In the genomic region with DNA sequence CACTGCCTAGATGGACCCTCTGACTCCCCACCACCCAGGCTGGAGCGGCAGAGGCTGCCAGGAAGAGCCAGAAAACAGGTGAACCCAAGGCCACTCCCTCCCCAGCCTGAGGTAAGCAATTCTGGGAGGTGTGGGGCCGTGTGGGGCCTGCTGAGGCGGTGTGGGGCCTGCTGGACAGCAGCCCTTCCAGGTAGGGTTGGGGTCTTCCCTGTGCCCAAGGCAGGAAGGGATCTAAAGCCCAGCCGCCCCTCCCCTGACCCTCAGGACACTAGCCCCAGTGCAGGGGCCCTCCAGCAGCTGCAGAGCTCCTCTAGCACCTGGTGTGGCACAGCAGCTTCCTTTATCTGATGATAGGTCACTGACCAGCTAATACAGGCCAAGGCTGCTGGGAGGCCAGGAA, we compare ENCODE assay signal across 17 cellular contexts.
DNase-seq lines count a peak whose midpoint lies in the region; ATAC-seq, FAIRE-seq and TF ChIP-seq lines count a peak whose summit lies in the region.
"Had no signal": no experiment of that assay in that cellular context is flagged by ENCODE, and none has a peak within 500 bp of the region (broad histone marks: within the 10 kb centered on the region; RNA-seq: fewer than 3 reads in every experiment).

No MANE protein-coding gene starts in this region.

- H3K27ac ChIP-seq in right atrium auricular region (no peak overlapping the region), left ventricle myocardium inferior (replicated peaks) (no peak overlapping the region), K562 (ENCODE audit: extremely low read depth, low read depth, low read length) (no peak overlapping the region)
- H3K27ac ChIP-seq: BLaER1 treated with 17β-estradiol and CSF1 and Interleukin-3, amounts not matched to agents 10 nM and 100 nM had no signal

- H3K9ac ChIP-seq in K562 (ENCODE audit: insufficient read depth in 1 of 2, low read depth in 2 of 2, low read length in 2 of 2): no peak overlapping the region
- H3K9ac ChIP-seq: BLaER1 treated with 17β-estradiol and CSF1 and Interleukin-3, amounts not matched to agents 10 nM and 100 nM had no signal

- no TSS peak for BruUV-seq in K562 (replicated peaks; lab: Mats Ljungman, UMichigan)

- no peak for FAIRE-seq in K562 (lab: Jason Lieb, UNC)
- FAIRE-seq: G401.6, GM12891, HepG2, HTR-8/SVneo had no signal

- peak; percentile 46 for DNase-seq in right atrium auricular region (ENCODE audit: low spot score)
- DNase-seq in left ventricle myocardium inferior: no peak
- DNase-seq in K562 (ENCODE audit: extremely low read depth in 1 of 4, low spot score in 3 of 4): no peak
- peak; percentile 35 for DNase-seq in mesenteric fat pad (ENCODE audit: low spot score)
- no peak for DNase-seq in COLO829 (ENCODE audit: low spot score)
- DNase-seq: ACHN; Calu3; CD4-positive, CD25-positive, alpha-beta regulatory T cell; DMS 273 treated with DMSO at 0.1 percent for 48 hours; H9 had no signal

- H3K9me3 ChIP-seq in right atrium auricular region (no peaks in the 10 kb centered on the region), left ventricle myocardium inferior (replicated peaks) (peaks cover 13% of the 10 kb centered on the region), K562 (replicated peaks; ENCODE audit: control insufficient read depth, insufficient read depth, low read depth, low read length) (0 out of 2 replicates have a peak, but pooled peaks cover 2% of the 10 kb centered on the region)

- in situ Hi-C loops in K562 (cut with MboI): no loop called here

- WGBS in K562 (ENCODE audit: insufficient coverage, low coverage, missing lambda C conversion rate): 12% methylated on average over 4 of the region's 4 CpGs

- H3K4me1 ChIP-seq in right atrium auricular region (peaks cover 0 to 20% of the 10 kb centered on the region in 2 donors), left ventricle myocardium inferior (peaks cover 23% of the 10 kb centered on the region), K562 (replicated peaks in 1 of 2; ENCODE audit: control insufficient read depth in 2 of 2, insufficient read depth in 2 of 2, low read length in 2 of 2) (peaks cover 5 to 17% of the 10 kb centered on the region in 2 experiments; a peak in 4 of 5 replicates)

- no peaks in the 10 kb centered on the region for H3K27me3 ChIP-seq in right atrium auricular region
- no peaks in the 10 kb centered on the region for H3K27me3 ChIP-seq in left ventricle myocardium inferior (ENCODE audit: low read depth)
- H3K27me3 ChIP-seq in K562 (ENCODE audit: control insufficient read depth in 2 of 2, insufficient read depth in 2 of 2, low read length in 2 of 2): peaks cover 21 to 24% of the 10 kb centered on the region in 2 experiments; a peak in 4 of 5 replicates
- H3K27me3 ChIP-seq: BLaER1 treated with 17β-estradiol and CSF1 and Interleukin-3, amounts not matched to agents 10 nM and 100 nM had no signal

- TF ChIP-seq RAD21 in K562 (CRISPR knock-in tag; conservative IDR thresholded peaks at IDR 0.05 in 1 of 2, IDR thresholded peaks at IDR 0.05 in 1 of 2): no peak

- POLR2A ChIA-PET in K562 (lab: Yijun Ruan, JAX): no interaction called here

- no peaks in the 10 kb centered on the region for H3K9me1 ChIP-seq in K562 (ENCODE audit: control insufficient read depth, insufficient read depth, low read length)

- H3K4me3 ChIP-seq in right atrium auricular region (no peak overlapping the region), left ventricle myocardium inferior (no peak overlapping the region), K562 (no peak overlapping the region)
- H3K4me3 ChIP-seq: BLaER1 treated with 17β-estradiol and CSF1 and Interleukin-3, amounts not matched to agents 10 nM and 100 nM had no signal

- no peak for ATAC-seq in K562
- no peak for ATAC-seq in GM18498 (IDR thresholded peaks at IDR 0.05; ENCODE audit: unreplicated experiment)
- ATAC-seq in GM19328 (IDR thresholded peaks at IDR 0.05; ENCODE audit: unreplicated experiment): no peak
- ATAC-seq: HepG2 had no signal

- H3K4me2 ChIP-seq in K562 (ENCODE audit: insufficient read depth, low read length): no peak overlapping the region
- H3K4me2 ChIP-seq: BLaER1 treated with 17β-estradiol and CSF1 and Interleukin-3, amounts not matched to agents 10 nM and 100 nM had no signal

- CTCF ChIA-PET in K562 (lab: Yijun Ruan, JAX; ENCODE audit: low intra/inter-chr PET ratio): no interaction called here

- no peak for TF ChIP-seq POLR2A in K562 (conservative IDR thresholded peaks at IDR 0.05)

- H3K79me2 ChIP-seq in K562 (ENCODE audit: control insufficient read depth, insufficient read depth, low read length): no peaks in the 10 kb centered on the region

- TF ChIP-seq EP300 in K562 (IDR thresholded peaks at IDR 0.05; ENCODE audit: low read length): no peak

- intact Hi-C loops in left ventricle myocardium inferior (cut with micrococcal nuclease): no loop called here
- intact Hi-C loops in K562 (cut with micrococcal nuclease): no loop called here

- TF ChIP-seq CTCF in right atrium auricular region (IDR thresholded peaks at IDR 0.05): no peak
- TF ChIP-seq CTCF in left ventricle myocardium inferior (IDR thresholded peaks at IDR 0.05; ENCODE audit: borderline replicate concordance): no peak
- TF ChIP-seq CTCF in K562 (IDR thresholded peaks at IDR 0.05 in 2 of 3, conservative IDR thresholded peaks at IDR 0.05 in 1 of 3; ENCODE audit: insufficient read depth in 2 of 3, low read depth in 1 of 3, low read length in 3 of 3): no peak

- no peaks in the 10 kb centered on the region for H3K36me3 ChIP-seq in right atrium auricular region
- no peaks in the 10 kb centered on the region for H3K36me3 ChIP-seq in left ventricle myocardium inferior
- no peaks in the 10 kb centered on the region for H3K36me3 ChIP-seq in K562 (ENCODE audit: control insufficient read depth, insufficient read depth, low read length)
- H3K36me3 ChIP-seq: BLaER1 treated with 17β-estradiol and CSF1 and Interleukin-3, amounts not matched to agents 10 nM and 100 nM had no signal

- H4K20me1 ChIP-seq in K562 (replicated peaks; ENCODE audit: control insufficient read depth, insufficient read depth, low read length): no peaks in the 10 kb centered on the region
- H4K20me1 ChIP-seq: BLaER1 treated with 17β-estradiol and CSF1 and Interleukin-3, amounts not matched to agents 10 nM and 100 nM had no signal

- H2AFZ ChIP-seq in K562 (ENCODE audit: low read depth, low read length): no peak overlapping the region

TF ChIP-seq in K562, 482 proteins besides CTCF, POLR2A, EP300 and RAD21:
- no peak for TF ChIP-seq CC2D1A (IDR thresholded peaks at IDR 0.05)
- TF ChIP-seq, protein P1, sequence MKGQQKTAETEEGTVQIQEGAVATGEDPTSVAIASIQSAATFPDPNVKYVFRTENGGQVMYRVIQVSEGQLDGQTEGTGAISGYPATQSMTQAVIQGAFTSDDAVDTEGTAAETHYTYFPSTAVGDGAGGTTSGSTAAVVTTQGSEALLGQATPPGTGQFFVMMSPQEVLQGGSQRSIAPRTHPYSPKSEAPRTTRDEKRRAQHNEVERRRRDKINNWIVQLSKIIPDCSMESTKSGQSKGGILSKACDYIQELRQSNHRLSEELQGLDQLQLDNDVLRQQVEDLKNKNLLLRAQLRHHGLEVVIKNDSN (CRISPR knock-in tag; IDR thresholded peaks at IDR 0.05): peak; percentile 19; the same call in 1 of the 2 replicates
- no peak for TF ChIP-seq PHB (CRISPR knock-in tag; IDR thresholded peaks at IDR 0.05)
- TF ChIP-seq ZNF57 (CRISPR knock-in tag; IDR thresholded peaks at IDR 0.05): no peak
- TF ChIP-seq MCM5 (IDR thresholded peaks at IDR 0.05; ENCODE audit: low read depth): no peak
- TF ChIP-seq, protein P2, sequence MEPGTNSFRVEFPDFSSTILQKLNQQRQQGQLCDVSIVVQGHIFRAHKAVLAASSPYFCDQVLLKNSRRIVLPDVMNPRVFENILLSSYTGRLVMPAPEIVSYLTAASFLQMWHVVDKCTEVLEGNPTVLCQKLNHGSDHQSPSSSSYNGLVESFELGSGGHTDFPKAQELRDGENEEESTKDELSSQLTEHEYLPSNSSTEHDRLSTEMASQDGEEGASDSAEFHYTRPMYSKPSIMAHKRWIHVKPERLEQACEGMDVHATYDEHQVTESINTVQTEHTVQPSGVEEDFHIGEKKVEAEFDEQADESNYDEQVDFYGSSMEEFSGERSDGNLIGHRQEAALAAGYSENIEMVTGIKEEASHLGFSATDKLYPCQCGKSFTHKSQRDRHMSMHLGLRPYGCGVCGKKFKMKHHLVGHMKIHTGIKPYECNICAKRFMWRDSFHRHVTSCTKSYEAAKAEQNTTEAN (CRISPR knock-in tag; IDR thresholded peaks at IDR 0.05): no peak
- TF ChIP-seq BRD4 (IDR thresholded peaks at IDR 0.05): no peak
- no peak for TF ChIP-seq ARID1B (IDR thresholded peaks at IDR 0.05)
TF ChIP-seq in K562: peak in this region for 1.

Comparison
In these comparisons a context has a peak if more than half of its experiments do, and no peak if none do; other contexts are left out.
1. DNase-seq: peak in right atrium auricular region (single experiment) and mesenteric fat pad (single experiment); none in left ventricle myocardium inferior (single experiment), K562 (0 of 4) and COLO829 (single experiment).